10 cellular contexts compared by ENCODE assay signal in the genomic region with DNA sequence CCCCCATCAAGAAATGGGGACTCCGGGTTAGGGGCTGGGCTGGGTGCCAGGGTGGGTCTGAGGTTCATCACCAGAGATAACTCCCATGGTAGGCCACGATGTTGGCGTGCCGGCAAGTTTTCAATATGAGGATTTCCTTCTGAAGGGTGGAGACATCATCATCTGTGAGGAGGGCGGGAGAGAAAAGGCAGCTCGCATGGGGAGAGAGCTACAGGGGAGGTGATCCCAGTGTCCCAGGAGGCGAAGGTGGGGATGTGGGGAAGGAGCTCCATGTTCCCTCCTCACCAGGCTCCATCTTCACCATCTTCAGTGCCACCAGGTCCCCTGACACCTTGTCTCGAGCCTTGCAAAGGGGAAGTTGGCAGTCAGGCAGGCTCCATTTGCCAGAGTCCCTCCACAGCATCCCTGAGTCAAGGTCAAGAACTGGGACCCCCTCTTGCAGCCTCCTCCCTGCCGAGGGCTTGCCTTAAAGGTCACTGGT. TPM values are rescaled to one million over a fixed set of nuclear protein-coding genes. Genes with fewer than 3 reads are reported as not detected.
A peak's percentile ranks its signal among the peaks of the same experiment; 100 is the strongest.
DNase-seq lines count a peak whose midpoint lies in the region; ATAC-seq, FAIRE-seq and TF ChIP-seq lines count a peak whose summit lies in the region.
"Had no signal": no experiment of that assay in that cellular context is flagged by ENCODE, and none has a peak within 500 bp of the region (broad histone marks: within the 10 kb centered on the region; RNA-seq: fewer than 3 reads in every experiment).

No MANE protein-coding gene starts in this region.

- peak; percentile 2 for ATAC-seq in GM18502 (IDR thresholded peaks at IDR 0.05; ENCODE audit: poor library complexity, unreplicated experiment)

- H3K36me3 ChIP-seq in small intestine (ENCODE audit: control insufficient read depth in 2 of 2, insufficient read depth in 2 of 2, low read length in 2 of 2) = peaks cover 4 to 8% of the 10 kb centered on the region in 2 donors
- H3K36me3 ChIP-seq: ovary had no signal

- 63 to 77% (median 67%) methylated on average over 9 of the region's 9 CpGs for WGBS in small intestine, 3 donors

- no peak for FAIRE-seq in small intestine (lab: Jason Lieb, UNC)

- H3K4me3 ChIP-seq in coronary artery (peak overlapping the region; percentile 95), small intestine (ENCODE audit: low read depth in 1 of 2, low read length in 2 of 2) (peak overlapping the region; percentile 10 to 53)
- H3K4me3 ChIP-seq: ovary had no signal

- TF ChIP-seq CTCF in coronary artery (IDR thresholded peaks at IDR 0.05) = no peak

- no peaks in the 10 kb centered on the region for H3K4me1 ChIP-seq in small intestine (ENCODE audit: control insufficient read depth in 2 of 2, insufficient read depth in 1 of 2, low read depth in 1 of 2, low read length in 1 of 2)

- DNase-seq in RPMI8226 (peak; percentile 14), coronary artery (ENCODE audit: low spot score) (no peak), small intestine (no peak), NCI-H1092 (lab: John Stamatoyannopoulos, UW) (no peak), cortex of kidney (lab: John Stamatoyannopoulos, UW) (no peak), cerebellum (ENCODE audit: low spot score) (no peak), NCI-H1694 (lab: John Stamatoyannopoulos, UW) (no peak)
- DNase-seq: SK-N-SH had no signal

- H3K27ac ChIP-seq in coronary artery = no peak overlapping the region
- H3K27ac ChIP-seq in small intestine (ENCODE audit: low read depth in 1 of 2, low read length in 1 of 2) = peak overlapping the region; percentile 37 to 75
- H3K27ac ChIP-seq: ovary had no signal

- H3K9me3 ChIP-seq in small intestine (ENCODE audit: control insufficient read depth, low read depth) = no peaks in the 10 kb centered on the region
- H3K9me3 ChIP-seq: ovary, SK-N-SH had no signal

- H3K27me3 ChIP-seq in small intestine (ENCODE audit: control insufficient read depth in 2 of 2, insufficient read depth in 2 of 2, low read length in 2 of 2) = no peaks in the 10 kb centered on the region
- H3K27me3 ChIP-seq: ovary had no signal

RNA-seq across cellular contexts. Expression of a gene that starts 0.4 kb away (rescaled TPM):
- 10 to 100 TPM in 1 of 3 donors, 1 to 10 TPM in 1, under 1 TPM in 1; 0.45 to 10.8 (median 4.0) TPM for polyA plus RNA-seq in small intestine
- total RNA-seq in cerebellum = 0.27 TPM

RNA-seq across cellular contexts. Expression of a gene that starts 1.7 kb away (rescaled TPM):
- 100 to 1,000 TPM; 619 to 710 (median 633) TPM for polyA plus RNA-seq in small intestine
- 98.1 TPM for total RNA-seq in cerebellum

RNA-seq across cellular contexts. Expression of a gene that starts 30.1 kb away (rescaled TPM):
- polyA plus RNA-seq in small intestine = 100 to 1,000 TPM; 188 to 326 (median 291) TPM
- total RNA-seq in cerebellum = 71.8 TPM

Comparison
In these comparisons a context has a peak if more than half of its experiments do, and no peak if none do; other contexts are left out.
1. H3K27ac ChIP-seq: peak in small intestine (2 of 2); none in coronary artery (0 of 2).